Comparison of ENCODE assay signal across 18 cellular contexts in genomic region chr20:56893206-56893605, GRCh38.
DNase-seq lines count a peak whose midpoint lies in the region; TF ChIP-seq lines count a peak whose summit lies in the region.
"Had no signal": no experiment of that assay in that cellular context is flagged by ENCODE, and none has a peak within 500 bp of the region (broad histone marks: within the 10 kb centered on the region; RNA-seq: fewer than 3 reads in every experiment).

No MANE protein-coding gene starts in this region.

- H3K9me3 Mint-ChIP-seq in activated T-helper 1 cell treated with anti-CD3 and anti-CD28 coated beads, Interleukin-12 subunit alpha, Interleukin-12 subunit beta, Interleukin-2, Interleukin-4 antibody, amounts not matched to agents 30 ng/mL and 10 ng/mL and 1 ng/mL, durations not matched to agents 14 hours and 24 hours and 36 hours: peaks cover 4% of the 10 kb centered on the region
- H3K9me3 Mint-ChIP-seq in nephron progenitor cell: no peaks in the 10 kb centered on the region

- peaks cover 1% of the 10 kb centered on the region for H3K36me3 Mint-ChIP-seq in activated T-helper 1 cell treated with anti-CD3 and anti-CD28 coated beads, Interleukin-12 subunit alpha, Interleukin-12 subunit beta, Interleukin-2, Interleukin-4 antibody, amounts not matched to agents 30 ng/mL and 10 ng/mL and 1 ng/mL, durations not matched to agents 14 hours and 24 hours and 36 hours (ENCODE audit: low read depth)
- H3K36me3 Mint-ChIP-seq in nephron progenitor cell (ENCODE audit: low read depth): no peaks in the 10 kb centered on the region
- H3K36me3 Mint-ChIP-seq: IgD-negative memory B cell had no signal

- intact Hi-C loops in activated T-helper 1 cell treated with anti-CD3 and anti-CD28 coated beads, Interleukin-12 subunit alpha, Interleukin-12 subunit beta, Interleukin-2, Interleukin-4 antibody, amounts not matched to agents 30 ng/mL and 10 ng/mL and 1 ng/mL, durations not matched to agents 14 hours and 24 hours and 36 hours (cut with micrococcal nuclease): no loop called here

- H3K9me3 ChIP-seq in MG63: no peaks in the 10 kb centered on the region
- H3K9me3 ChIP-seq: ascending aorta, esophagus squamous epithelium, Peyer's patch, spleen, thyroid gland had no signal

- no peak overlapping the region for H3K27ac Mint-ChIP-seq in activated T-helper 1 cell treated with anti-CD3 and anti-CD28 coated beads, Interleukin-12 subunit alpha, Interleukin-12 subunit beta, Interleukin-2, Interleukin-4 antibody, amounts not matched to agents 30 ng/mL and 10 ng/mL and 1 ng/mL, durations not matched to agents 14 hours and 24 hours and 36 hours
- H3K27ac Mint-ChIP-seq in nephron progenitor cell: peak overlapping the region; percentile 30
- H3K27ac Mint-ChIP-seq: IgD-negative memory B cell; T-helper 2 cell treated with Interferon-gamma antibody and Interleukin-4, amounts not matched to agents 5 μg/mL and 100 μg/mL, for 36 hours had no signal

- peaks cover 4% of the 10 kb centered on the region for H3K4me1 Mint-ChIP-seq in activated T-helper 1 cell treated with anti-CD3 and anti-CD28 coated beads, Interleukin-12 subunit alpha, Interleukin-12 subunit beta, Interleukin-2, Interleukin-4 antibody, amounts not matched to agents 30 ng/mL and 10 ng/mL and 1 ng/mL, durations not matched to agents 14 hours and 24 hours and 36 hours (ENCODE audit: low read depth)
- H3K4me1 Mint-ChIP-seq in nephron progenitor cell: peaks cover 8% of the 10 kb centered on the region

- H3K4me3 ChIP-seq in MG63: no peak overlapping the region
- H3K4me3 ChIP-seq: ascending aorta, coronary artery, esophagus squamous epithelium, Peyer's patch, spleen, thyroid gland had no signal

- peak; percentile 1 for DNase-seq in activated T-cell treated with anti-CD3 and anti-CD28 coated beads for 24 hours (ENCODE audit: low read depth)
- DNase-seq in activated T-cell treated with anti-CD3 and anti-CD28 coated beads, Interleukin-2, amount 50 U/mL, for 1 hour: no peak
- DNase-seq in MG63: peak; percentile 26
- DNase-seq in activated T-helper 1 cell treated with anti-CD3 and anti-CD28 coated beads, Interleukin-12 subunit alpha, Interleukin-12 subunit beta, Interleukin-2, Interleukin-4 antibody, amounts not matched to agents 30 ng/mL and 10 ng/mL and 1 ng/mL, durations not matched to agents 14 hours and 24 hours and 36 hours (ENCODE audit: low spot score): peak; percentile 5
- no peak for DNase-seq in nephron progenitor cell
- DNase-seq in SK-N-DZ (ENCODE audit: low spot score): no peak
- DNase-seq in SKM-1 treated with dmso at 0.1 percent for 144 hours (lab: John Stamatoyannopoulos, UW; ENCODE audit: unreplicated experiment): no peak
- no peak for DNase-seq in kidney tubule cell (ENCODE audit: low spot score)
- DNase-seq: esophagus squamous epithelium, NCI-H1694 treated with DMSO at 0.1 percent for 48 hours, NCI-H524, Peyer's patch, spleen, thyroid gland had no signal

- no peaks in the 10 kb centered on the region for H3K36me3 ChIP-seq in MG63
- H3K36me3 ChIP-seq: ascending aorta, esophagus squamous epithelium, Peyer's patch, spleen, thyroid gland had no signal

- H3K4me3 Mint-ChIP-seq in activated T-helper 1 cell treated with anti-CD3 and anti-CD28 coated beads, Interleukin-12 subunit alpha, Interleukin-12 subunit beta, Interleukin-2, Interleukin-4 antibody, amounts not matched to agents 30 ng/mL and 10 ng/mL and 1 ng/mL, durations not matched to agents 14 hours and 24 hours and 36 hours: no peak overlapping the region
- H3K4me3 Mint-ChIP-seq in nephron progenitor cell: no peak overlapping the region
- H3K4me3 Mint-ChIP-seq: IgD-negative memory B cell; T-helper 2 cell treated with Interferon-gamma antibody and Interleukin-4, amounts not matched to agents 5 μg/mL and 100 μg/mL, for 36 hours had no signal

- H3K27me3 ChIP-seq in MG63: no peaks in the 10 kb centered on the region
- H3K27me3 ChIP-seq: ascending aorta, Peyer's patch, thyroid gland had no signal

- H3K27me3 Mint-ChIP-seq in activated T-helper 1 cell treated with anti-CD3 and anti-CD28 coated beads, Interleukin-12 subunit alpha, Interleukin-12 subunit beta, Interleukin-2, Interleukin-4 antibody, amounts not matched to agents 30 ng/mL and 10 ng/mL and 1 ng/mL, durations not matched to agents 14 hours and 24 hours and 36 hours (ENCODE audit: insufficient read depth): peaks cover 5% of the 10 kb centered on the region
- peaks cover 25% of the 10 kb centered on the region for H3K27me3 Mint-ChIP-seq in nephron progenitor cell (ENCODE audit: low read depth, poor library complexity)

- no peak for TF ChIP-seq CTCF in nephron progenitor cell (IDR thresholded peaks at IDR 0.05)

Comparison
In these comparisons a context has a peak if more than half of its experiments do, and no peak if none do; other contexts are left out.
1. DNase-seq: peak in activated T-cell treated with anti-CD3 and anti-CD28 coated beads for 24 hours (single experiment), MG63 (single experiment) and activated T-helper 1 cell treated with anti-CD3 and anti-CD28 coated beads, Interleukin-12 subunit alpha, Interleukin-12 subunit beta, Interleukin-2, Interleukin-4 antibody, amounts not matched to agents 30 ng/mL and 10 ng/mL and 1 ng/mL, durations not matched to agents 14 hours and 24 hours and 36 hours (single experiment); none in activated T-cell treated with anti-CD3 and anti-CD28 coated beads, Interleukin-2, amount 50 U/mL, for 1 hour (single experiment), nephron progenitor cell (single experiment), SK-N-DZ (single experiment), SKM-1 treated with dmso at 0.1 percent for 144 hours (single experiment) and kidney tubule cell (single experiment).